ENCODE assay signal across 21 cellular contexts in the genomic region with DNA sequence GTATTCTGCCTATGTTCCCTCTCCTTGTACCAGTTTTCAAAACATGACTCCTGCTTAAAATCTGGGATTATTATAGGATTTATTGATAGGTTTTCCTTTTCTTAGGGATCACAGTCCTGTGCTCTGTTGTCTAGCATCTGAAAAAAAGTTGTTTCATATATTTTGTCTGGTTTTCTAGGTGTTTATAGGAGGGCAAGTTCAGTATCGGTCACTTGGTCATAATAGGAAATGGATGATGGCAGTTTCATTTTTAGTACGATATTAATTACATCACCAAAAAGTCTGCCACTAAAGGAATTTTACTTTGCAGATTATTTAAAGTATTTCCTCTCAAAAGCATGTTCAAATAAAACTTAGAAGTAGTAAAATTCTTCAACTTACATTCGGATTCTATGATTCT.
A peak's percentile ranks its signal among the peaks of the same experiment; 100 is the strongest.
DNase-seq lines count a peak whose midpoint lies in the region; ATAC-seq, FAIRE-seq and TF ChIP-seq lines count a peak whose summit lies in the region.
"Had no signal": no experiment of that assay in that cellular context is flagged by ENCODE, and none has a peak within 500 bp of the region (broad histone marks: within the 10 kb centered on the region; RNA-seq: fewer than 3 reads in every experiment).

No MANE protein-coding gene starts in this region.

- peaks cover 1% of the 10 kb centered on the region for H3K4me1 ChIP-seq in right cardiac atrium (ENCODE audit: control insufficient read depth, insufficient read depth, low read length)
- peaks cover 31% of the 10 kb centered on the region for H3K4me1 ChIP-seq in lower lobe of right lung
- H3K4me1 ChIP-seq in mucosa of descending colon (ENCODE audit: low read depth): peaks cover 4% of the 10 kb centered on the region

- H3K9me3 ChIP-seq in right cardiac atrium (ENCODE audit: control insufficient read depth, low read length) (no peaks in the 10 kb centered on the region), lower lobe of right lung (no peaks in the 10 kb centered on the region), mucosa of descending colon (no peaks in the 10 kb centered on the region)

- H3K27ac ChIP-seq in right cardiac atrium (ENCODE audit: low read length) (no peak overlapping the region), coronary artery (no peak overlapping the region), lower lobe of right lung (peak overlapping the region; percentile 28)

- H3K4me3 ChIP-seq in right cardiac atrium (ENCODE audit: low read length) (peak overlapping the region; percentile 38), coronary artery (peak overlapping the region; percentile 18), lower lobe of right lung (peak overlapping the region; percentile 17), mucosa of descending colon (no peak overlapping the region)

- peaks cover 0 to 21% (median 3%) of the 10 kb centered on the region in 9 donors for H3K9me3 Mint-ChIP-seq in naive thymus-derived CD8-positive, alpha-beta T cell
- H3K9me3 Mint-ChIP-seq: CD4-positive, alpha-beta T cell; H9 had no signal

- H3K4me1 Mint-ChIP-seq in naive thymus-derived CD8-positive, alpha-beta T cell: no peaks in the 10 kb centered on the region
- H3K4me1 Mint-ChIP-seq: IgD-negative memory B cell had no signal

- POLR2A ChIA-PET in naive thymus-derived CD8-positive, alpha-beta T cell (lab: Charles Lee): no interaction called here

- H3K27ac Mint-ChIP-seq in naive thymus-derived CD8-positive, alpha-beta T cell: no peak overlapping the region
- H3K27ac Mint-ChIP-seq: B cell; CD4-positive, alpha-beta T cell; H9; IgD-negative memory B cell had no signal

- H3K4me3 Mint-ChIP-seq in naive thymus-derived CD8-positive, alpha-beta T cell: no peak overlapping the region
- H3K4me3 Mint-ChIP-seq: B cell; CD4-positive, alpha-beta T cell; H9; IgD-negative memory B cell had no signal

- H3K27me3 ChIP-seq in right cardiac atrium (ENCODE audit: control insufficient read depth, insufficient read depth) (no peaks in the 10 kb centered on the region), lower lobe of right lung (ENCODE audit: low read depth) (no peaks in the 10 kb centered on the region)

- intact Hi-C loops in right cardiac atrium (cut with DNase I) (loop anchor here in 1 of 4 donors (10.0 kb wide), 1 partner anchor 94 kb away; a partner anchor contains a TSS), left cardiac atrium (cut with DNase I) (loop anchor here in 1 of 2 donors (5.0 to 10.0 kb wide), 2 partner anchors 91 to 154 kb away; no protein-coding TSS in a partner anchor), lower lobe of right lung (cut with DNase I) (no loop called here), mucosa of descending colon (cut with DNase I, micrococcal nuclease) (no loop called here)

- H3K36me3 ChIP-seq in lower lobe of right lung (no peaks in the 10 kb centered on the region), mucosa of descending colon (ENCODE audit: low read depth) (no peaks in the 10 kb centered on the region)

- ATAC-seq in right cardiac atrium (no peak), left cardiac atrium (no peak), lower lobe of right lung (no peak), mucosa of descending colon (no peak), SK-N-SH treated with all-trans-retinoic acid at 6 μM for 48 hours (no peak)
- ATAC-seq in naive thymus-derived CD8-positive, alpha-beta T cell: no peak
- ATAC-seq: Panc1 had no signal

- peaks cover 0 to 6% (median 1%) of the 10 kb centered on the region in 5 donors for H3K27me3 Mint-ChIP-seq in naive thymus-derived CD8-positive, alpha-beta T cell
- H3K27me3 Mint-ChIP-seq: CD4-positive, alpha-beta T cell had no signal

- 51% methylated on average over 3 of the region's 3 CpGs for WGBS in right cardiac atrium

- TF ChIP-seq CTCF in coronary artery (IDR thresholded peaks at IDR 0.05): no peak
- no peak for TF ChIP-seq CTCF in lower lobe of right lung (IDR thresholded peaks at IDR 0.05)
- TF ChIP-seq CTCF in mucosa of descending colon (IDR thresholded peaks at IDR 0.05): no peak

- FAIRE-seq in H54 (lab: Jason Lieb, UNC): no peak
- FAIRE-seq: GM12892, GM18507 had no signal

- no peak for TF ChIP-seq POLR2A in H54 (IDR thresholded peaks at IDR 0.05; ENCODE audit: low read depth, low read length)

- DNase-seq in right cardiac atrium: no peak
- DNase-seq in left cardiac atrium: no peak
- DNase-seq in coronary artery (ENCODE audit: low spot score): no peak
- no peak for DNase-seq in lower lobe of right lung
- no peak for DNase-seq in mucosa of descending colon
- no peak for DNase-seq in H54 (ENCODE audit: insufficient read length, low spot score)
- no peak for DNase-seq in naive thymus-derived CD8-positive, alpha-beta T cell
- DNase-seq: CD4-positive, alpha-beta T cell; EL; H9; Karpas-422; NCI-H1048; NCI-H1436; NCI-H345; NCI-H524 treated with DMSO at 0.1 percent for 48 hours had no signal

- H3K36me3 Mint-ChIP-seq in naive thymus-derived CD8-positive, alpha-beta T cell: peaks cover 0 to 7% (median 0%) of the 10 kb centered on the region in 3 donors
- H3K36me3 Mint-ChIP-seq: IgD-negative memory B cell had no signal

TF ChIP-seq in SK-N-SH treated with all-trans-retinoic acid at 6 μM for 48 hours, 23 proteins besides CTCF, POLR2A, EP300 and RAD21:
- TF ChIP-seq ESRRG (CRISPR knock-in tag; IDR thresholded peaks at IDR 0.05) (no peak), CSDC2 (CRISPR knock-in tag; IDR thresholded peaks at IDR 0.05) (no peak)
- TF ChIP-seq, protein P1, sequence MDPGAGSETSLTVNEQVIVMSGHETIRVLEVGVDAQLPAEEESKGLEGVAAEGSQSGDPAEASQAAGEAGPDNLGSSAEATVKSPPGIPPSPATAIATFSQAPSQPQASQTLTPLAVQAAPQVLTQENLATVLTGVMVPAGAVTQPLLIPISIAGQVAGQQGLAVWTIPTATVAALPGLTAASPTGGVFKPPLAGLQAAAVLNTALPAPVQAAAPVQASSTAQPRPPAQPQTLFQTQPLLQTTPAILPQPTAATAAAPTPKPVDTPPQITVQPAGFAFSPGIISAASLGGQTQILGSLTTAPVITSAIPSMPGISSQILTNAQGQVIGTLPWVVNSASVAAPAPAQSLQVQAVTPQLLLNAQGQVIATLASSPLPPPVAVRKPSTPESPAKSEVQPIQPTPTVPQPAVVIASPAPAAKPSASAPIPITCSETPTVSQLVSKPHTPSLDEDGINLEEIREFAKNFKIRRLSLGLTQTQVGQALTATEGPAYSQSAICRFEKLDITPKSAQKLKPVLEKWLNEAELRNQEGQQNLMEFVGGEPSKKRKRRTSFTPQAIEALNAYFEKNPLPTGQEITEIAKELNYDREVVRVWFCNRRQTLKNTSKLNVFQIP (CRISPR knock-in tag; IDR thresholded peaks at IDR 0.05; ENCODE audit: borderline replicate concordance, low read depth): no peak
